17 cellular contexts compared by ENCODE assay signal in the genomic region with DNA sequence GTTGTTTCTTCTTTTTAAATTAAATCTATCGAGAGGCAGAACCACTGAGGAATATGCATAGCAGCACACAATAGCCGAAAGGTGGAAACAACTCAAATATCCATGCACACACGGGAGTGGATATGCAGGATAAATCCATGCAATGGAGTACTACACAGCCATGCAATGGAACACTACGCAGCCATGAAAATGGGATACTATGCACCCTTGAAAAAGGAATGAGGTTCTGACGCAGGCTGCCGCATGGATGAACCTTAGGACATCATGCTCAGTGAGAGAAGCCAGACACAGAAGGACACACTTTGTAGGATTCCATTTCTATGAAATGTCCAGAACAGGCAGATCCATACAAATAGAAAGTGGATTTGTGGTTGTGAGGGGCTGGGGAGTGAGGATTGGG. TPM values are rescaled to one million over a fixed set of nuclear protein-coding genes. Genes with fewer than 3 reads are reported as not detected.
A peak's percentile ranks its signal among the peaks of the same experiment; 100 is the strongest.
DNase-seq lines count a peak whose midpoint lies in the region; TF ChIP-seq lines count a peak whose summit lies in the region.
"Had no signal": no experiment of that assay in that cellular context is flagged by ENCODE, and none has a peak within 500 bp of the region (broad histone marks: within the 10 kb centered on the region; RNA-seq: fewer than 3 reads in every experiment).

No MANE protein-coding gene starts in this region.

- H3K9ac ChIP-seq in BLaER1 treated with 17β-estradiol and CSF1 and Interleukin-3, amounts not matched to agents 10 nM and 100 nM, result peak overlapping the region in 5 of 11 experiments; percentile 58 to 74 (median 69); a peak in 6 of 22 replicates
- no peak overlapping the region for H3K9ac ChIP-seq in MM.1S (ENCODE audit: low read length)

- 87% methylated on average over 6 of the region's 6 CpGs for WGBS in tibial nerve, 2 donors

- no peaks in the 10 kb centered on the region for H3K36me3 ChIP-seq in BLaER1 treated with 17β-estradiol and CSF1 and Interleukin-3, amounts not matched to agents 10 nM and 100 nM
- H3K36me3 ChIP-seq in neutrophil, result no peaks in the 10 kb centered on the region
- H3K36me3 ChIP-seq in MM.1S (replicated peaks; ENCODE audit: insufficient read depth, low read length), result no peaks in the 10 kb centered on the region
- H3K36me3 ChIP-seq in tibial nerve, result no peaks in the 10 kb centered on the region
- H3K36me3 ChIP-seq: HAP-1 had no signal

- no peak for DNase-seq in activated naive CD8-positive, alpha-beta T cell treated with anti-CD3 and anti-CD28 coated beads for 36 hours
- no peak for DNase-seq in MM.1S
- DNase-seq in cerebellar nuclear complex (lab: John Stamatoyannopoulos, UW), result no peak
- no peak for DNase-seq in tibial nerve (ENCODE audit: low spot score in 2 of 2)
- no peak for DNase-seq in foreskin melanocyte
- DNase-seq: body of pancreas, NCI-H446, T1000 had no signal

- peak overlapping the region; percentile 27 to 92 (median 66) for H3K4me3 Mint-ChIP-seq in IgD-negative memory B cell
- no peak overlapping the region for H3K4me3 Mint-ChIP-seq in activated naive CD8-positive, alpha-beta T cell treated with anti-CD3 and anti-CD28 coated beads for 36 hours

- no peaks in the 10 kb centered on the region for H3K27me3 ChIP-seq in BLaER1 treated with 17β-estradiol and CSF1 and Interleukin-3, amounts not matched to agents 10 nM and 100 nM
- H3K27me3 ChIP-seq in neutrophil (no peaks in the 10 kb centered on the region), MM.1S (replicated peaks; ENCODE audit: insufficient read depth, low read length) (no peaks in the 10 kb centered on the region), tibial nerve (no peaks in the 10 kb centered on the region)
- H3K27me3 ChIP-seq: body of pancreas had no signal

- H3K4me2 ChIP-seq in BLaER1 treated with 17β-estradiol and CSF1 and Interleukin-3, amounts not matched to agents 10 nM and 100 nM, result peak overlapping the region; percentile 36 to 78 (median 63); a peak in 19 of 22 replicates
- no peak overlapping the region for H3K4me2 ChIP-seq in MM.1S (ENCODE audit: low read depth, low read length)

- peaks cover 7 to 30% (median 20%) of the 10 kb centered on the region in 10 experiments; a peak in 19 of 20 replicates for H3K4me1 ChIP-seq in BLaER1 treated with 17β-estradiol and CSF1 and Interleukin-3, amounts not matched to agents 10 nM and 100 nM
- peaks cover 5 to 11% of the 10 kb centered on the region in 2 experiments for H3K4me1 ChIP-seq in neutrophil (ENCODE audit: control insufficient read depth in 1 of 2, insufficient read depth in 1 of 2, low read depth in 1 of 2, low read length in 1 of 2)
- no peaks in the 10 kb centered on the region for H3K4me1 ChIP-seq in MM.1S (ENCODE audit: low read length)
- H3K4me1 ChIP-seq in tibial nerve, result no peaks in the 10 kb centered on the region
- H3K4me1 ChIP-seq: body of pancreas, HAP-1 had no signal

- no peak overlapping the region for H2AFZ ChIP-seq in MM.1S (ENCODE audit: low read length)

- H3K4me3 ChIP-seq in BLaER1 treated with 17β-estradiol and CSF1 and Interleukin-3, amounts not matched to agents 10 nM and 100 nM, result no peak overlapping the region; a peak in 1 of 20 replicates
- H3K4me3 ChIP-seq in neutrophil (ENCODE audit: low read depth in 1 of 2, low read length in 1 of 2) (no peak overlapping the region), MM.1S (ENCODE audit: low read length) (no peak overlapping the region), tibial nerve (no peak overlapping the region)
- H3K4me3 ChIP-seq: body of pancreas, HAP-1 had no signal

- H3K9me3 ChIP-seq in BLaER1 treated with 17β-estradiol and CSF1 and Interleukin-3, amounts not matched to agents 10 nM and 100 nM (replicated peaks in 1 of 11), result peaks cover 13 to 65% (median 40%) of the 10 kb centered on the region in 11 experiments; a peak in 21 of 22 replicates
- H3K9me3 ChIP-seq in neutrophil (no peaks in the 10 kb centered on the region), MM.1S (replicated peaks; ENCODE audit: insufficient read depth, low read length) (no peaks in the 10 kb centered on the region), tibial nerve (peaks cover 0 to 39% (median 0%) of the 10 kb centered on the region in 4 donors)
- H3K9me3 ChIP-seq: body of pancreas, HAP-1 had no signal

- H3F3A ChIP-seq in MM.1S (ENCODE audit: insufficient read depth, low read length), result no peaks in the 10 kb centered on the region

- no peaks in the 10 kb centered on the region for H3K9me2 ChIP-seq in MM.1S (replicated peaks; ENCODE audit: insufficient read depth, low read length)

- no peaks in the 10 kb centered on the region for H3K27me3 Mint-ChIP-seq in IgD-negative memory B cell
- no peaks in the 10 kb centered on the region for H3K27me3 Mint-ChIP-seq in activated naive CD8-positive, alpha-beta T cell treated with anti-CD3 and anti-CD28 coated beads for 36 hours

- H3K27ac Mint-ChIP-seq in IgD-negative memory B cell, result peak overlapping the region; percentile 91 to 99 (median 98)
- peak overlapping the region; percentile 80 for H3K27ac Mint-ChIP-seq in activated naive CD8-positive, alpha-beta T cell treated with anti-CD3 and anti-CD28 coated beads for 36 hours

- peak overlapping the region in 7 of 11 experiments; percentile 73 to 88 (median 84); a peak in 14 of 22 replicates for H3K27ac ChIP-seq in BLaER1 treated with 17β-estradiol and CSF1 and Interleukin-3, amounts not matched to agents 10 nM and 100 nM
- H3K27ac ChIP-seq in neutrophil, result peak overlapping the region; percentile 50
- H3K27ac ChIP-seq in MM.1S (ENCODE audit: low read length), result no peak overlapping the region
- no peak overlapping the region for H3K27ac ChIP-seq in tibial nerve
- H3K27ac ChIP-seq: body of pancreas had no signal

- no peak for TF ChIP-seq CTCF in neutrophil (IDR thresholded peaks at IDR 0.05)
- no peak for TF ChIP-seq CTCF in MM.1S (IDR thresholded peaks at IDR 0.05; ENCODE audit: low read length)
- no peak for TF ChIP-seq CTCF in tibial nerve (IDR thresholded peaks at IDR 0.05)

- H3K9me3 Mint-ChIP-seq in IgD-negative memory B cell, result peaks cover 6 to 14% (median 6%) of the 10 kb centered on the region in 3 donors
- H3K9me3 Mint-ChIP-seq in activated naive CD8-positive, alpha-beta T cell treated with anti-CD3 and anti-CD28 coated beads for 36 hours, result peaks cover 20% of the 10 kb centered on the region

- peaks cover 29 to 35% (median 35%) of the 10 kb centered on the region in 3 donors for H3K4me1 Mint-ChIP-seq in IgD-negative memory B cell
- H3K4me1 Mint-ChIP-seq in activated naive CD8-positive, alpha-beta T cell treated with anti-CD3 and anti-CD28 coated beads for 36 hours, result peaks cover 28% of the 10 kb centered on the region

- no peaks in the 10 kb centered on the region for H3K79me2 ChIP-seq in MM.1S (ENCODE audit: low read length)

- no peak for TF ChIP-seq POLR2A in tibial nerve (IDR thresholded peaks at IDR 0.05)

- no peaks in the 10 kb centered on the region for H3K36me3 Mint-ChIP-seq in IgD-negative memory B cell
- peaks cover 11% of the 10 kb centered on the region for H3K36me3 Mint-ChIP-seq in activated naive CD8-positive, alpha-beta T cell treated with anti-CD3 and anti-CD28 coated beads for 36 hours

- H4K20me1 ChIP-seq in BLaER1 treated with 17β-estradiol and CSF1 and Interleukin-3, amounts not matched to agents 10 nM and 100 nM, result no peaks in the 10 kb centered on the region
- H4K20me1 ChIP-seq in MM.1S (ENCODE audit: insufficient read depth, low read length), result no peaks in the 10 kb centered on the region

- no peak for TF ChIP-seq EP300 in tibial nerve (IDR thresholded peaks at IDR 0.05)

RNA-seq across cellular contexts. Expression of a gene that starts 18.4 kb away (rescaled TPM):
- polyA plus RNA-seq in IgD-negative memory B cell, result 206 TPM
- 10 to 100 TPM; 12.5 to 13.3 TPM for total RNA-seq in activated naive CD8-positive, alpha-beta T cell treated with anti-CD3 and anti-CD28 coated beads for 36 hours
- total RNA-seq in tibial nerve, result 1 to 10 TPM in 3 of 4 donors, under 1 TPM in 1; 0.84 to 2.8 (median 1.2) TPM
- polyA plus RNA-seq: neural cell had no signal

RNA-seq across cellular contexts. Expression of a gene that starts 36.0 kb away (rescaled TPM):
- 58.8 TPM for polyA plus RNA-seq in IgD-negative memory B cell
- total RNA-seq in activated naive CD8-positive, alpha-beta T cell treated with anti-CD3 and anti-CD28 coated beads for 36 hours, result 10 to 100 TPM; 48.2 to 49.2 TPM
- 100 to 1,000 TPM in 1 of 4 donors, 10 to 100 TPM in 3; 58.3 to 139 (median 72.6) TPM for total RNA-seq in tibial nerve

RNA-seq across cellular contexts. Expression of a gene that starts 59.5 kb away (rescaled TPM):
- polyA plus RNA-seq in IgD-negative memory B cell, result 1.8 TPM
- under 1 TPM in 1 of 2 experiments, not detected in 1; 0.54 TPM for total RNA-seq in activated naive CD8-positive, alpha-beta T cell treated with anti-CD3 and anti-CD28 coated beads for 36 hours
- 1 to 10 TPM in 1 of 4 donors, under 1 TPM in 1, not detected in 2; 0.63 to 4.7 TPM for total RNA-seq in tibial nerve
- total RNA-seq: body of pancreas, dermis microvascular lymphatic vessel endothelial cell, esophagus mucosa, lung microvascular endothelial cell, renal cortical epithelial cell had no signal

Comparison
In these comparisons a context has a peak if more than half of its experiments do, and no peak if none do; other contexts are left out.
1. H3K27ac ChIP-seq: peak in BLaER1 treated with 17β-estradiol and CSF1 and Interleukin-3, amounts not matched to agents 10 nM and 100 nM (7 of 11) and neutrophil (single experiment); none in MM.1S (single experiment) and tibial nerve (0 of 4).